Comparison of ENCODE assay signal across 1 cellular context in the genomic region with DNA sequence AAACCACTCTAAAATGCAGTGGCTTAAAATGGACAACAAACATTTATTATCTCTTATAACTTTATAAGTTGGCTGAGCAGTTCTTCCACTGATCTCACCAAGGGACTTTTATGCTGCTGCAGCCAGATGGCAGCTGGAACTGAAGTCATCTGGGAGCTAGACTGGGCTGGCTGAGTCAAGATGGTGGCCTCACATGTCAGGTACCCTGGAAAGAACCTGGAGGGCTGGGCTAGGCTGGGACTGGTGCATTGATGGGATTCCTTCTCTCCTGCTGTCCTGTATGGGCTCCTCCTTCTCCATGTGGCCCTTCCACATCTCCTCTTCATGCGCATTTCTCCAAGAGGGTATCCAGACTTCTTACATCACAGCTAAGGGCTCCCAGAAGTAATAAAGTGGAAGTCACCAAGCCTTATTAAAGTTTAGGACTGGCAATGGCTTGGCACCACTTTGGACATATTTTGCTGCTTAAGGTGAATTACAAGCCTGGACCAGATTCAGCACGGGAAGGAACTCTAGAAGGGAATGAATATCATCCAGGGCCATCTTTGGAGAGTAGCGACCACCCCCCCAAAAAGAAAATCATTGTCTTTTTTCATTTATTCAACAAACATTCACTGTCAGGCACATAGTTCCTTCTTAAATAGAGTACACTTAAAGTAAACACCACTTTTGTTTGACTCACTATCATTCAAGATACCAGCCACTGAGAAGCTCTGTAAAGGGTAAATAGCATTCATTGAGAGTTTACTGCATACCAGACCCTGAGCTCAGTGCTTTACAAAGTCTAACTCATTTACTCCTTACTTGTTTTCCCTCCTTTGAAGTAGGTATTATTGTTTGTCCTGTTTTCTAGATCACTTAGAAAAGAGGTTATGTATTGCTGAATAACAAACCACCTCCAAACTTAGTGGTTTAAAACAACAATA.
TF ChIP-seq lines count a peak whose summit lies in the region.

No MANE protein-coding gene starts in this region.

TF ChIP-seq in IMR-90, 13 proteins besides CTCF, POLR2A, EP300 and RAD21:
- TF ChIP-seq RFX5 (IDR thresholded peaks at IDR 0.05; ENCODE audit: low read depth, low read length) (no peak), NFE2L2 (IDR thresholded peaks at IDR 0.05; ENCODE audit: low read depth, low read length) (no peak), RCOR1 (IDR thresholded peaks at IDR 0.05; ENCODE audit: insufficient replicate concordance, low read length) (no peak)
